In the genomic region with DNA sequence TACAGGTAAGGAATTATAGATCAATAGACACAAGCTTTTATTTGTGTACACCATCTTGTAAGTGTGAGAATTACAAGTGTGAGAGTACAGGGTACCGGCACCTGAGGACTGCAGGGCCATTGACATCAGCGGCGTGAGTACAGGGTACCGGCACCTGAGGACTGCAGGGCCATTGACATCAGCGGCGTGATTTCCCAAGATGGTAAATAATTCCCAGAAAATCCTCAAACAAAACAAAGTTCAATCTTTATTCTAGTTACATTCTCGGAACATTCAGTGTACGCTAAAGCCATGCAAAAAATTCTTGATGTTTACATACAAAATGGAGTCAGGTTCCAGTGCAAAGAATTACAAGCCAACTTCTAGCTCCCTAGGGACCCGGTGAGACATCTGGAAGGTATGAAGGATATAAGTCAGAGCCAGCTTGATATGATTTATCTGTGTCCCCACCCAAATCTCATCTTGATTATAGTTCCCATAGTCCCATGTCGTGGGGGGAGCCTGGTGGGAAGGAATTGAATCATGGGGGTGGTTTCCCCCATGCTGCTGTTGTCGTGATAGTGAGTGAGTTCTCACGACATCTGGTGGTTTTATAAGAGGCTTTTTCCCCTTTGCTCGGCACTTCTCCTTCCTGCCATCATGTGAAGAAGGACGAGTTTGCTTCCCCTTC, we compare ENCODE assay signal across 24 cellular contexts.
"Had no signal": no experiment of that assay in that cellular context is flagged by ENCODE, and none has a peak within 500 bp of the region (broad histone marks: within the 10 kb centered on the region; RNA-seq: fewer than 3 reads in every experiment).

No MANE protein-coding gene starts in this region.

- H3K4me3 ChIP-seq: left ventricle myocardium inferior had no signal

- H3K4me1 Mint-ChIP-seq: activated naive CD8-positive, alpha-beta T cell treated with anti-CD3 and anti-CD28 coated beads, Interleukin-2, amount 10 ng/mL, durations not matched to agents 7 days and 5 days; immature natural killer cell; T-helper 17 cell had no signal

- H3K27ac ChIP-seq: foreskin keratinocyte, left ventricle myocardium inferior had no signal

- ATAC-seq: activated T-cell treated with anti-CD3 and anti-CD28 coated beads, Interleukin-2, amount 50 U/mL, for 4 hours; foreskin keratinocyte; sciatic nerve; T-helper 17 cell had no signal

- H3K36me3 Mint-ChIP-seq: activated naive CD8-positive, alpha-beta T cell treated with anti-CD3 and anti-CD28 coated beads, Interleukin-2, amount 10 ng/mL, durations not matched to agents 7 days and 5 days; immature natural killer cell had no signal

- H3K4me1 ChIP-seq: foreskin keratinocyte had no signal

- H3K4me3 Mint-ChIP-seq: activated naive CD4-positive, alpha-beta T cell treated with anti-CD3 and anti-CD28 coated beads for 36 hours; activated naive CD8-positive, alpha-beta T cell treated with anti-CD3 and anti-CD28 coated beads, Interleukin-2, amount 10 ng/mL, durations not matched to agents 7 days and 5 days; activated T-cell treated with anti-CD3 and anti-CD28 coated beads, Interleukin-2, amount 50 U/mL, for 4 hours; dendritic cell treated with granulocyte-macrophage colony-stimulating factor and Interleukin-4, amounts not matched to agents 40 ng/mL and 50 ng/mL, for 4 days; immature natural killer cell; nephron; T-helper 17 cell had no signal

- DNase-seq: activated CD4-positive, alpha-beta T cell treated with anti-CD3 and anti-CD28 coated beads for 4 hours; activated CD4-positive, alpha-beta T cell treated with anti-CD3 and anti-CD28 coated beads, Interleukin-2, amount 50 U/mL, for 48 hours; activated CD4-positive, CD25-positive, alpha-beta regulatory T cell; activated CD8-positive, alpha-beta memory T cell treated with anti-CD3 and anti-CD28 coated beads, Interleukin-2, amount 50 U/mL, for 48 hours; activated effector memory CD4-positive, alpha-beta T cell treated with Interleukin-2 at 50 U/mL for 16 hours; activated naive CD4-positive, alpha-beta T cell treated with anti-CD3 and anti-CD28 coated beads for 36 hours; activated naive CD8-positive, alpha-beta T cell treated with anti-CD3 and anti-CD28 coated beads, Interleukin-2, amount 10 ng/mL, durations not matched to agents 7 days and 5 days; activated T-cell treated with anti-CD3 and anti-CD28 coated beads, Interleukin-2, amount 50 U/mL, for 4 hours; amniotic stem cell; effector CD4-positive, alpha-beta T cell; erythroblast; foreskin keratinocyte; immature natural killer cell; kidney glomerular epithelial cell; left ventricle myocardium inferior; mammary epithelial cell; occipital lobe; stimulated activated CD4-positive, alpha-beta T cell treated with anti-CD3 and anti-CD28 coated beads, Interleukin-4, amount 100 ng/mL, for 1 hour; stimulated activated naive CD4-positive, alpha-beta T cell; SW 1271; T-helper 17 cell had no signal

- H3K27me3 ChIP-seq: foreskin keratinocyte had no signal

- H3K9me3 Mint-ChIP-seq: activated naive CD4-positive, alpha-beta T cell treated with anti-CD3 and anti-CD28 coated beads for 36 hours; activated T-cell treated with anti-CD3 and anti-CD28 coated beads, Interleukin-2, amount 50 U/mL, for 4 hours; immature natural killer cell; nephron had no signal

- H3K36me3 ChIP-seq: left ventricle myocardium inferior had no signal

- H3K27me3 Mint-ChIP-seq: activated naive CD8-positive, alpha-beta T cell treated with anti-CD3 and anti-CD28 coated beads, Interleukin-2, amount 10 ng/mL, durations not matched to agents 7 days and 5 days had no signal

- H3K27ac Mint-ChIP-seq: activated naive CD4-positive, alpha-beta T cell treated with anti-CD3 and anti-CD28 coated beads for 36 hours; activated naive CD8-positive, alpha-beta T cell treated with anti-CD3 and anti-CD28 coated beads, Interleukin-2, amount 10 ng/mL, durations not matched to agents 7 days and 5 days; dendritic cell treated with granulocyte-macrophage colony-stimulating factor and Interleukin-4, amounts not matched to agents 40 ng/mL and 50 ng/mL, for 4 days; immature natural killer cell; T-helper 17 cell had no signal

- H3K9me3 ChIP-seq: left ventricle myocardium inferior had no signal
